Comparison of ENCODE assay signal across 25 cellular contexts in genomic region chr14:76305474-76305826, GRCh38.
"Had no signal": no experiment of that assay in that cellular context is flagged by ENCODE, and none has a peak within 500 bp of the region (broad histone marks: within the 10 kb centered on the region; RNA-seq: fewer than 3 reads in every experiment).

No MANE protein-coding gene starts in this region.

- H3K36me3 Mint-ChIP-seq: activated CD4-positive, alpha-beta memory T cell treated with anti-CD3 and anti-CD28 coated beads for 36 hours; activated naive CD8-positive, alpha-beta T cell treated with anti-CD3 and anti-CD28 coated beads, Interleukin-2, amount 10 ng/mL, durations not matched to agents 7 days and 5 days had no signal

- H3K27me3 ChIP-seq: adrenal gland, breast epithelium, Peyer's patch, SJCRH30 had no signal

- H3K27ac ChIP-seq: adrenal gland, breast epithelium, Peyer's patch, RWPE1, SJCRH30, VCaP had no signal

- H3K4me1 Mint-ChIP-seq: activated CD4-positive, alpha-beta T cell treated with anti-CD3 and anti-CD28 coated beads, Interleukin-2, amount 10 ng/mL, durations not matched to agents 7 days and 5 days; activated naive CD8-positive, alpha-beta T cell treated with anti-CD3 and anti-CD28 coated beads, Interleukin-2, amount 10 ng/mL, durations not matched to agents 7 days and 5 days had no signal

- DNase-seq: activated CD4-positive, alpha-beta memory T cell treated with anti-CD3 and anti-CD28 coated beads for 36 hours; activated CD4-positive, alpha-beta T cell treated with anti-CD3 and anti-CD28 coated beads, Interleukin-2, amount 10 ng/mL, durations not matched to agents 7 days and 5 days; activated CD4-positive, CD25-positive, alpha-beta regulatory T cell; activated naive CD4-positive, alpha-beta T cell treated with anti-CD3 and anti-CD28 coated beads, Interleukin-2, amount 50 U/mL, for 16 hours; activated naive CD8-positive, alpha-beta T cell treated with anti-CD3 and anti-CD28 coated beads, Interleukin-2, amount 10 ng/mL, durations not matched to agents 7 days and 5 days; adrenal gland; anterior cingulate cortex; caudate nucleus; Kasumi-1; NCI-H1105 treated with DMSO at 0.1 percent for 48 hours; NCI-H1436 treated with DMSO at 0.1 percent for 48 hours; NCI-H187; NCI-H2081; NCI-H2171; NCI-H2227 treated with DMSO at 0.1 percent for 48 hours; NCI-H526; NCI-H82; Peyer's patch; Right ventricle myocardium superior; SJCRH30; SK-N-SH; T-helper 1 cell had no signal

- H3K4me1 ChIP-seq: adrenal gland, breast epithelium, Peyer's patch, SJCRH30 had no signal

- H3K9me3 ChIP-seq: adrenal gland, breast epithelium, Peyer's patch, SJCRH30, SK-N-SH had no signal

- H3K4me2 ChIP-seq: SK-N-SH had no signal

- H3K9me3 Mint-ChIP-seq: activated CD4-positive, alpha-beta memory T cell treated with anti-CD3 and anti-CD28 coated beads for 36 hours; activated CD4-positive, alpha-beta T cell treated with anti-CD3 and anti-CD28 coated beads, Interleukin-2, amount 10 ng/mL, durations not matched to agents 7 days and 5 days; activated naive CD8-positive, alpha-beta T cell treated with anti-CD3 and anti-CD28 coated beads, Interleukin-2, amount 10 ng/mL, durations not matched to agents 7 days and 5 days had no signal

- H3K27ac Mint-ChIP-seq: activated CD4-positive, alpha-beta memory T cell treated with anti-CD3 and anti-CD28 coated beads for 36 hours; activated CD4-positive, alpha-beta T cell treated with anti-CD3 and anti-CD28 coated beads, Interleukin-2, amount 10 ng/mL, durations not matched to agents 7 days and 5 days; activated naive CD8-positive, alpha-beta T cell treated with anti-CD3 and anti-CD28 coated beads, Interleukin-2, amount 10 ng/mL, durations not matched to agents 7 days and 5 days had no signal

- H3K4me3 ChIP-seq: adrenal gland, breast epithelium, Peyer's patch, SJCRH30 had no signal

- H3K4me3 Mint-ChIP-seq: activated CD4-positive, alpha-beta memory T cell treated with anti-CD3 and anti-CD28 coated beads for 36 hours; activated CD4-positive, alpha-beta T cell treated with anti-CD3 and anti-CD28 coated beads, Interleukin-2, amount 10 ng/mL, durations not matched to agents 7 days and 5 days; activated naive CD8-positive, alpha-beta T cell treated with anti-CD3 and anti-CD28 coated beads, Interleukin-2, amount 10 ng/mL, durations not matched to agents 7 days and 5 days had no signal

- H3K9me2 ChIP-seq: SK-N-SH had no signal

- H3K36me3 ChIP-seq: adrenal gland, breast epithelium, Peyer's patch, SJCRH30 had no signal
